18 cellular contexts compared by ENCODE assay signal in genomic region chr5:54909911-54910870, GRCh38.
DNase-seq lines count a peak whose midpoint lies in the region; ATAC-seq and TF ChIP-seq lines count a peak whose summit lies in the region.
"Had no signal": no experiment of that assay in that cellular context is flagged by ENCODE, and none has a peak within 500 bp of the region (broad histone marks: within the 10 kb centered on the region; RNA-seq: fewer than 3 reads in every experiment).

No MANE protein-coding gene starts in this region.

- peak; percentile 17 for DNase-seq in MCF 10A (ENCODE audit: unreplicated experiment)
- DNase-seq in mammary epithelial cell: no peak
- peak; percentile 27 for DNase-seq in astrocyte of the cerebellum (ENCODE audit: low read depth)
- peak; percentile 56 to 82 for DNase-seq in foreskin fibroblast
- DNase-seq in Karpas-422: no peak
- DNase-seq: activated CD4-positive, alpha-beta T cell treated with anti-CD3 and anti-CD28 coated beads, Interleukin-2, amount 50 U/mL, for 4 hours; activated naive CD8-positive, alpha-beta T cell treated with anti-CD3 and anti-CD28 coated beads for 36 hours; activated T-cell treated with anti-CD3 and anti-CD28 coated beads, Interleukin-2, amount 50 U/mL, for 4 hours; erythroblast; left ventricle myocardium inferior; naive thymus-derived CD4-positive, alpha-beta T cell; NCI-H2107; NK-92 treated with Interleukin-12 subunit alpha and Interleukin-12 subunit beta, amount 100 ng/mL, for 24 hours; Right ventricle myocardium superior; T-helper 9 cell had no signal

- H3K27me3 Mint-ChIP-seq in MCF 10A (ENCODE audit: insufficient read depth, unreplicated experiment): peaks cover 71% of the 10 kb centered on the region
- peaks cover 79% of the 10 kb centered on the region for H3K27me3 Mint-ChIP-seq in stimulated activated memory B cell treated with anti-CD40 and anti-IgM and Interleukin-4, amounts not matched to agents 10 μg/mL and 1 μg/mL and 100 μg/mL, for 72 hours

- dilution Hi-C loops in mammary epithelial cell (cut with HindIII; ENCODE audit: low sequenced_read_pairs): no loop called here

- WGBS in mammary epithelial cell (ENCODE audit: low coverage, missing lambda C conversion rate): 74% methylated on average over 4 of the region's 4 CpGs

- in situ Hi-C loops in mammary epithelial cell (cut with MboI; ENCODE audit: low sequenced_read_pairs in 2 of 2): loop anchor here (5.0 to 10.0 kb wide), 2 partner anchors 245 to 247 kb away; no protein-coding TSS in a partner anchor
- in situ Hi-C loops in astrocyte of the cerebellum (cut with HindIII; ENCODE audit: low sequenced_read_pairs): no loop called here

- intact Hi-C loops in MCF 10A (cut with micrococcal nuclease): loop anchor here (1.0 kb wide), 1 partner anchor 236 kb away; no protein-coding TSS in a partner anchor
- intact Hi-C loops in mammary epithelial cell (cut with micrococcal nuclease): no loop called here

- H2AFZ ChIP-seq in mammary epithelial cell (ENCODE audit: low read depth, low read length) (no peak overlapping the region), Karpas-422 (ENCODE audit: low read length) (no peak overlapping the region)

- no peaks in the 10 kb centered on the region for H3K9me3 Mint-ChIP-seq in MCF 10A (ENCODE audit: unreplicated experiment)
- no peaks in the 10 kb centered on the region for H3K9me3 Mint-ChIP-seq in stimulated activated memory B cell treated with anti-CD40 and anti-IgM and Interleukin-4, amounts not matched to agents 10 μg/mL and 1 μg/mL and 100 μg/mL, for 72 hours
- H3K9me3 Mint-ChIP-seq: activated naive CD8-positive, alpha-beta T cell treated with anti-CD3 and anti-CD28 coated beads for 36 hours; activated T-cell treated with anti-CD3 and anti-CD28 coated beads, Interleukin-2, amount 50 U/mL, for 4 hours; naive thymus-derived CD4-positive, alpha-beta T cell had no signal

- H3K27ac Mint-ChIP-seq in MCF 10A (ENCODE audit: low read depth, unreplicated experiment): no peak overlapping the region
- H3K27ac Mint-ChIP-seq in stimulated activated memory B cell treated with anti-CD40 and anti-IgM and Interleukin-4, amounts not matched to agents 10 μg/mL and 1 μg/mL and 100 μg/mL, for 72 hours: no peak overlapping the region
- H3K27ac Mint-ChIP-seq: activated naive CD8-positive, alpha-beta T cell treated with anti-CD3 and anti-CD28 coated beads for 36 hours; naive thymus-derived CD4-positive, alpha-beta T cell had no signal

- H3K9ac ChIP-seq in mammary epithelial cell (ENCODE audit: insufficient read depth, low read length): no peak overlapping the region
- H3K9ac ChIP-seq in Karpas-422 (ENCODE audit: low read length): no peak overlapping the region

- H3K9me3 ChIP-seq in mammary epithelial cell (replicated peaks; ENCODE audit: insufficient read depth, low read length): no peaks in the 10 kb centered on the region
- no peaks in the 10 kb centered on the region for H3K9me3 ChIP-seq in Karpas-422 (ENCODE audit: low read length)
- H3K9me3 ChIP-seq: left ventricle myocardium inferior had no signal

- CTCF ChIA-PET in MCF 10A (lab: Yijun Ruan, JAX) (interaction anchor here (0.6 to 9.6 kb wide), 8 partner anchors 34 to 249 kb away, joined by 3 to 100 read pairs (median 4); partner anchors contain the start of gene GPX8), mammary epithelial cell (lab: Charles Lee; ENCODE audit: low non-redundant PET) (interaction anchor here (0.7 kb wide), 1 partner anchor 34 kb away, joined by 4 read pairs; no protein-coding TSS in a partner anchor)

- H3K4me2 ChIP-seq in mammary epithelial cell (ENCODE audit: insufficient read depth, low read depth, low read length) (no peak overlapping the region), Karpas-422 (ENCODE audit: low read depth, low read length, poor library complexity, severe bottlenecking) (no peak overlapping the region)

- H3K4me3 Mint-ChIP-seq in MCF 10A (ENCODE audit: unreplicated experiment): no peak overlapping the region
- no peak overlapping the region for H3K4me3 Mint-ChIP-seq in stimulated activated memory B cell treated with anti-CD40 and anti-IgM and Interleukin-4, amounts not matched to agents 10 μg/mL and 1 μg/mL and 100 μg/mL, for 72 hours
- H3K4me3 Mint-ChIP-seq: activated naive CD8-positive, alpha-beta T cell treated with anti-CD3 and anti-CD28 coated beads for 36 hours; activated T-cell treated with anti-CD3 and anti-CD28 coated beads, Interleukin-2, amount 50 U/mL, for 4 hours; naive thymus-derived CD4-positive, alpha-beta T cell had no signal

- H3K4me3 ChIP-seq in mammary epithelial cell (replicated peaks in 1 of 3; ENCODE audit: insufficient read depth in 1 of 3, low read depth in 2 of 3, low read length in 3 of 3) (no peak overlapping the region), astrocyte of the cerebellum (ENCODE audit: low read depth, low read length) (no peak overlapping the region), foreskin fibroblast (ENCODE audit: low read depth in 1 of 2, low read length in 2 of 2) (no peak overlapping the region), Karpas-422 (ENCODE audit: low read length) (no peak overlapping the region)
- H3K4me3 ChIP-seq: left ventricle myocardium inferior had no signal

- POLR2A ChIA-PET in MCF 10A (lab: Yijun Ruan, JAX): interaction anchor here (0.6 kb wide), 2 partner anchors 223 to 477 kb away, joined by 3 read pairs; no protein-coding TSS in a partner anchor

- H3K27ac ChIP-seq in mammary epithelial cell (ENCODE audit: insufficient read depth, low read depth, low read length): no peak overlapping the region
- H3K27ac ChIP-seq in Karpas-422 (ENCODE audit: low read length): no peak overlapping the region
- H3K27ac ChIP-seq: left ventricle myocardium inferior had no signal

- TF ChIP-seq CTCF in MCF 10A (IDR thresholded peaks at IDR 0.05; ENCODE audit: unreplicated experiment) (no peak), mammary epithelial cell (conservative IDR thresholded peaks at IDR 0.05 in 1 of 2, IDR thresholded peaks at IDR 0.05 in 1 of 2; ENCODE audit: extremely low read depth in 1 of 2, insufficient read depth in 1 of 2, low read depth in 1 of 2, low read length in 2 of 2) (no peak), astrocyte of the cerebellum (IDR thresholded peaks at IDR 0.05; ENCODE audit: low read depth, low read length, missing control alignments) (no peak), foreskin fibroblast (IDR thresholded peaks at IDR 0.05; ENCODE audit: low read depth, low read length) (no peak)

- ATAC-seq in stimulated activated memory B cell treated with anti-CD40 and anti-IgM and Interleukin-4, amounts not matched to agents 10 μg/mL and 1 μg/mL and 100 μg/mL, for 72 hours: no peak
- ATAC-seq in HG02798 (IDR thresholded peaks at IDR 0.05; ENCODE audit: poor library complexity, unreplicated experiment) (no peak), HG03432 (IDR thresholded peaks at IDR 0.05; ENCODE audit: unreplicated experiment) (no peak)
- ATAC-seq: activated T-cell treated with anti-CD3 and anti-CD28 coated beads, Interleukin-2, amount 50 U/mL, for 4 hours; naive thymus-derived CD4-positive, alpha-beta T cell had no signal

- H3K36me3 Mint-ChIP-seq in MCF 10A (ENCODE audit: insufficient read depth, unreplicated experiment): no peaks in the 10 kb centered on the region
- no peaks in the 10 kb centered on the region for H3K36me3 Mint-ChIP-seq in stimulated activated memory B cell treated with anti-CD40 and anti-IgM and Interleukin-4, amounts not matched to agents 10 μg/mL and 1 μg/mL and 100 μg/mL, for 72 hours
- H3K36me3 Mint-ChIP-seq: activated naive CD8-positive, alpha-beta T cell treated with anti-CD3 and anti-CD28 coated beads for 36 hours had no signal

- H3K4me1 ChIP-seq in mammary epithelial cell (ENCODE audit: insufficient read depth, low read length): no peaks in the 10 kb centered on the region
- H3K4me1 ChIP-seq in Karpas-422 (ENCODE audit: low read length): no peaks in the 10 kb centered on the region
- H3K4me1 ChIP-seq: left ventricle myocardium inferior had no signal

- H3K36me3 ChIP-seq in mammary epithelial cell (ENCODE audit: insufficient read depth, low read length): no peaks in the 10 kb centered on the region
- no peaks in the 10 kb centered on the region for H3K36me3 ChIP-seq in Karpas-422 (ENCODE audit: insufficient read depth, low read length)
- H3K36me3 ChIP-seq: left ventricle myocardium inferior had no signal

- H4K20me1 ChIP-seq in mammary epithelial cell (ENCODE audit: insufficient read depth, low read length) (no peaks in the 10 kb centered on the region), Karpas-422 (ENCODE audit: insufficient read depth, low read depth, low read length) (no peaks in the 10 kb centered on the region)

- H3K79me2 ChIP-seq in mammary epithelial cell (ENCODE audit: insufficient read depth, low read length) (no peaks in the 10 kb centered on the region), Karpas-422 (ENCODE audit: low read length) (no peaks in the 10 kb centered on the region)

- BruUV-seq in MCF 10A (replicated peaks; lab: Mats Ljungman, UMichigan) (no TSS peak), mammary epithelial cell (replicated peaks; lab: Mats Ljungman, UMichigan) (no TSS peak)

- H3K4me1 Mint-ChIP-seq in MCF 10A (ENCODE audit: insufficient read depth, unreplicated experiment): no peaks in the 10 kb centered on the region
- no peaks in the 10 kb centered on the region for H3K4me1 Mint-ChIP-seq in stimulated activated memory B cell treated with anti-CD40 and anti-IgM and Interleukin-4, amounts not matched to agents 10 μg/mL and 1 μg/mL and 100 μg/mL, for 72 hours
- H3K4me1 Mint-ChIP-seq: activated naive CD8-positive, alpha-beta T cell treated with anti-CD3 and anti-CD28 coated beads for 36 hours had no signal

- H3K27me3 ChIP-seq in mammary epithelial cell (ENCODE audit: insufficient read depth, low read length): peaks cover 6% of the 10 kb centered on the region
- no peaks in the 10 kb centered on the region for H3K27me3 ChIP-seq in Karpas-422 (ENCODE audit: low read length)

- H3K9me2 ChIP-seq in Karpas-422 (replicated peaks; ENCODE audit: insufficient read depth, low read length): no peaks in the 10 kb centered on the region

Comparison
In these comparisons a context has a peak if more than half of its experiments do, and no peak if none do; other contexts are left out.
1. DNase-seq: peak in MCF 10A (single experiment), astrocyte of the cerebellum (single experiment) and foreskin fibroblast (2 of 2); none in mammary epithelial cell (single experiment) and Karpas-422 (single experiment).